ENCODE assay signal across 9 cellular contexts in the genomic region with DNA sequence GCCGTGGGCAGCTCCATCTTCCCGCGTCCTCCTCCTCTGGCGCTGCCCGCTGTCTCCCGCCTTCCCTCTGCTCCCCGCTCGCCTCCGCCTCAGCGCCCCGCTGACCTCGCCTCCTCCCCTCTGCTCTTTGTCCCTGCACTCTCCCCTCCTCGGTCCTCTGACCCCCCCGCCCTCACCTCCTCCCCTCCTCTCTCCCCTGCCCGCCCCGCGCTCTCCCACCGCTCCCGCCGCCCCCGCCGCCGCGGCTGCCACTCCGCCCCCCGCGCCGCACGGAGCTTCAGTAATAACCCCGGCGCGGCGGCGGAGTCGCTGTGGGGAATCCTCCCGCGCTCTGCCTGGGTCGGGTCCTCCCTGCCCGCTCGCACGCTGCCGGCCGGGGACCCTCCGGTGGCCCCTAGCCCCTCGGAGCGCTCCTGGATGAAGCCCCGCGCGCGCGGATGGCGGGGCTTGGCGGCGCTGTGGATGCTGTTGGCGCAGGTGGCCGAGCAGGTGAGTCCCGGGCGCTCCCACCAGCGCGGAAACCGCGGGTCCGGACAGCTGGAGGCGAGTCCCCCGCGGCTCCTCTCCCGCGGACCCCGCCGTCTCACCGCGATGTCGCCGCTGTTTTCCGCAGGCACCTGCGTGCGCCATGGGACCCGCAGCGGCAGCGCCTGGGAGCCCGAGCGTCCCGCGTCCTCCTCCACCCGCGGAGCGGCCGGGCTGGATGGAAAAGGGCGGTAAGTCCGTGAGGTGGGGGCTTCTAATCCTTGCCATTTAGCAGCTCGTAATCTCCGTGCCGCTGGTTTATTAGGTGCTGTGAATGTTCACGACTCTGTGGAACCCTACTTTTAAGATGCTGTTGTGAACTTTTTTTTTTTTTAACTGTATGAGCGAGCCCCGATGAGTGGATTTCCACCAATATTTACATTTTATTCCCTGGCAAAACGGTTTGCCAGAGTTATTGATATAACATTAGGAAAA. TPM values are rescaled to one million over a fixed set of nuclear protein-coding genes. Genes with fewer than 3 reads are reported as not detected.
A peak's percentile ranks its signal among the peaks of the same experiment; 100 is the strongest.
DNase-seq lines count a peak whose midpoint lies in the region; ATAC-seq and TF ChIP-seq lines count a peak whose summit lies in the region.
"Had no signal": no experiment of that assay in that cellular context is flagged by ENCODE, and none has a peak within 500 bp of the region (broad histone marks: within the 10 kb centered on the region; RNA-seq: fewer than 3 reads in every experiment).

A gene with protein sequence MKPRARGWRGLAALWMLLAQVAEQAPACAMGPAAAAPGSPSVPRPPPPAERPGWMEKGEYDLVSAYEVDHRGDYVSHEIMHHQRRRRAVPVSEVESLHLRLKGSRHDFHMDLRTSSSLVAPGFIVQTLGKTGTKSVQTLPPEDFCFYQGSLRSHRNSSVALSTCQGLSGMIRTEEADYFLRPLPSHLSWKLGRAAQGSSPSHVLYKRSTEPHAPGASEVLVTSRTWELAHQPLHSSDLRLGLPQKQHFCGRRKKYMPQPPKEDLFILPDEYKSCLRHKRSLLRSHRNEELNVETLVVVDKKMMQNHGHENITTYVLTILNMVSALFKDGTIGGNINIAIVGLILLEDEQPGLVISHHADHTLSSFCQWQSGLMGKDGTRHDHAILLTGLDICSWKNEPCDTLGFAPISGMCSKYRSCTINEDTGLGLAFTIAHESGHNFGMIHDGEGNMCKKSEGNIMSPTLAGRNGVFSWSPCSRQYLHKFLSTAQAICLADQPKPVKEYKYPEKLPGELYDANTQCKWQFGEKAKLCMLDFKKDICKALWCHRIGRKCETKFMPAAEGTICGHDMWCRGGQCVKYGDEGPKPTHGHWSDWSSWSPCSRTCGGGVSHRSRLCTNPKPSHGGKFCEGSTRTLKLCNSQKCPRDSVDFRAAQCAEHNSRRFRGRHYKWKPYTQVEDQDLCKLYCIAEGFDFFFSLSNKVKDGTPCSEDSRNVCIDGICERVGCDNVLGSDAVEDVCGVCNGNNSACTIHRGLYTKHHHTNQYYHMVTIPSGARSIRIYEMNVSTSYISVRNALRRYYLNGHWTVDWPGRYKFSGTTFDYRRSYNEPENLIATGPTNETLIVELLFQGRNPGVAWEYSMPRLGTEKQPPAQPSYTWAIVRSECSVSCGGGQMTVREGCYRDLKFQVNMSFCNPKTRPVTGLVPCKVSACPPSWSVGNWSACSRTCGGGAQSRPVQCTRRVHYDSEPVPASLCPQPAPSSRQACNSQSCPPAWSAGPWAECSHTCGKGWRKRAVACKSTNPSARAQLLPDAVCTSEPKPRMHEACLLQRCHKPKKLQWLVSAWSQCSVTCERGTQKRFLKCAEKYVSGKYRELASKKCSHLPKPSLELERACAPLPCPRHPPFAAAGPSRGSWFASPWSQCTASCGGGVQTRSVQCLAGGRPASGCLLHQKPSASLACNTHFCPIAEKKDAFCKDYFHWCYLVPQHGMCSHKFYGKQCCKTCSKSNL (plus strand): TSS at position 280 of the 960 bp plus-strand sequence. CDS start 138 bp downstream, at position 418.

- no peak for TF ChIP-seq CTCF in gastrocnemius medialis (IDR thresholded peaks at IDR 0.05 in 4 of 5, conservative IDR thresholded peaks at IDR 0.05 in 1 of 5)
- TF ChIP-seq CTCF in activated CD8-positive, alpha-beta T cell treated with anti-CD3 and anti-CD28 coated beads for 36 hours (IDR thresholded peaks at IDR 0.05), result no peak

- POLR2A ChIA-PET in activated CD8-positive, alpha-beta T cell treated with anti-CD3 and anti-CD28 coated beads for 36 hours (lab: Charles Lee), result no interaction called here

- H3K27ac ChIP-seq in SJSA1, result no peak within 1 kb of the TSS
- no peak within 1 kb of the TSS for H3K27ac ChIP-seq in gastrocnemius medialis

- 0 out of 2 replicates have a peak, but pooled peaks cover 2% of the 10 kb centered on the region for H3K36me3 ChIP-seq in H7 (replicated peaks; ENCODE audit: control insufficient read depth, insufficient read depth, low read length)
- H3K36me3 ChIP-seq in SJSA1, result 0 out of 2 replicates have a peak, but pooled peaks cover 5% of the 10 kb centered on the region
- no peaks in the 10 kb centered on the region for H3K36me3 ChIP-seq in iPS-15b (ENCODE audit: control insufficient read depth, insufficient read depth, low read length)
- H3K36me3 ChIP-seq in gastrocnemius medialis, result no peaks in the 10 kb centered on the region

- H3K9me3 ChIP-seq in SJSA1 (replicated peaks) (0 out of 2 replicates have a peak, but pooled peaks cover 4% of the 10 kb centered on the region), iPS-15b (ENCODE audit: control insufficient read depth, insufficient read depth, low read length) (no peaks in the 10 kb centered on the region), gastrocnemius medialis (no peaks in the 10 kb centered on the region)

- peak within 1 kb of the TSS; percentile 79 for H3K9ac ChIP-seq in iPS-15b (ENCODE audit: low read depth, low read length)

- CTCF ChIA-PET in activated CD8-positive, alpha-beta T cell treated with anti-CD3 and anti-CD28 coated beads for 36 hours (lab: Charles Lee), result interaction anchor here (0.6 to 2.2 kb wide), 6 partner anchors 9 to 325 kb away, joined by 3 to 14 read pairs (median 3); no protein-coding TSS in a partner anchor

- no peak within 1 kb of the TSS for H3K27ac Mint-ChIP-seq in activated CD8-positive, alpha-beta T cell treated with anti-CD3 and anti-CD28 coated beads for 36 hours

- peaks cover 21% of the 10 kb centered on the region for H3K27me3 Mint-ChIP-seq in activated CD8-positive, alpha-beta T cell treated with anti-CD3 and anti-CD28 coated beads for 36 hours

- intact Hi-C loops in gastrocnemius medialis (cut with DNase I; ENCODE audit: low total_unique reads), result loop anchor here (1.0 to 5.0 kb wide), 3 partner anchors 202 to 279 kb away; no protein-coding TSS in a partner anchor
- intact Hi-C loops in activated CD8-positive, alpha-beta T cell treated with anti-CD3 and anti-CD28 coated beads for 36 hours (cut with micrococcal nuclease), result loop anchor here (2.0 kb wide), 1 partner anchor 278 kb away; no protein-coding TSS in a partner anchor

- H3K4me1 Mint-ChIP-seq in activated CD8-positive, alpha-beta T cell treated with anti-CD3 and anti-CD28 coated beads for 36 hours (ENCODE audit: low read depth), result peaks cover 5% of the 10 kb centered on the region

- no peaks in the 10 kb centered on the region for H3K36me3 Mint-ChIP-seq in activated CD8-positive, alpha-beta T cell treated with anti-CD3 and anti-CD28 coated beads for 36 hours (ENCODE audit: low read depth)

- peaks cover 14% of the 10 kb centered on the region for H3K27me3 ChIP-seq in H7 (ENCODE audit: control insufficient read depth, insufficient read depth, low read length)
- peaks cover 29% of the 10 kb centered on the region for H3K27me3 ChIP-seq in SJSA1 (replicated peaks)
- peaks cover 5% of the 10 kb centered on the region for H3K27me3 ChIP-seq in iPS-15b (ENCODE audit: control insufficient read depth, insufficient read depth, low read length)
- peaks cover 20 to 25% (median 24%) of the 10 kb centered on the region in 3 donors for H3K27me3 ChIP-seq in gastrocnemius medialis

- ATAC-seq in gastrocnemius medialis (no peak), GM19324 (IDR thresholded peaks at IDR 0.05; ENCODE audit: low FRiP score, unreplicated experiment) (no peak)
- ATAC-seq in activated CD8-positive, alpha-beta T cell treated with anti-CD3 and anti-CD28 coated beads for 36 hours, result no peak

- H3K9me3 Mint-ChIP-seq in activated CD8-positive, alpha-beta T cell treated with anti-CD3 and anti-CD28 coated beads for 36 hours, result no peaks in the 10 kb centered on the region

- in situ Hi-C loops in gastrocnemius medialis (cut with MboI; ENCODE audit: low sequenced_read_pairs in 4 of 4), result loop anchor here in 3 of 4 donors (5.0 to 10.0 kb wide), 2 partner anchors 257 to 264 kb away; no protein-coding TSS in a partner anchor

- no peak within 1 kb of the TSS for H3K4me3 Mint-ChIP-seq in activated CD8-positive, alpha-beta T cell treated with anti-CD3 and anti-CD28 coated beads for 36 hours

- peaks cover 33% of the 10 kb centered on the region for H3K4me1 ChIP-seq in SJSA1 (replicated peaks)
- H3K4me1 ChIP-seq in iPS-15b (ENCODE audit: control insufficient read depth, insufficient read depth, low read length), result peaks cover 9% of the 10 kb centered on the region
- peaks cover 7 to 22% of the 10 kb centered on the region in 2 donors for H3K4me1 ChIP-seq in gastrocnemius medialis

- DNase-seq in H7 (peak; percentile 89), SJSA1 (ENCODE audit: low read depth in 1 of 2, low spot score in 2 of 2) (no peak), gastrocnemius medialis (no peak), NCI-H187 treated with DMSO at 0.1 percent for 48 hours (lab: John Stamatoyannopoulos, UW) (no peak), NCI-H2171 treated with DMSO at 0.1 percent for 48 hours (lab: John Stamatoyannopoulos, UW) (no peak)
- DNase-seq in activated CD8-positive, alpha-beta T cell treated with anti-CD3 and anti-CD28 coated beads for 36 hours, result no peak

- no peak for TF ChIP-seq POLR2A in gastrocnemius medialis (IDR thresholded peaks at IDR 0.05)

- H3K4me3 ChIP-seq in H7 (ENCODE audit: insufficient read depth, low read depth, low read length) (peak within 1 kb of the TSS; percentile 81), SJSA1 (peak within 1 kb of the TSS; percentile 21), iPS-15b (ENCODE audit: low read depth, low read length) (peak within 1 kb of the TSS; percentile 75), gastrocnemius medialis (peak within 1 kb of the TSS; percentile 42 to 48 (median 44))

RNA-seq across cellular contexts. Expression of the gene that starts here (rescaled TPM):
- 12.3 and 15.1 TPM in 2 replicates for total RNA-seq in H7 (2014; rRNA removed; shearing (Covaris generic))
- total RNA-seq in SJSA1 (2014; rRNA removed; shearing (Covaris generic)), result 5.4 and 7.5 TPM in 2 replicates
- total RNA-seq in gastrocnemius medialis, result not detected
- not detected for total RNA-seq in activated CD8-positive, alpha-beta T cell treated with anti-CD3 and anti-CD28 coated beads for 36 hours
- total RNA-seq: lung microvascular endothelial cell had no signal

Comparison
In these comparisons a context has a peak if more than half of its experiments do, and no peak if none do; other contexts are left out.
1. H3K4me3 ChIP-seq: peak in every context shown above with its lines; median percentile 81 in H7; 75 in iPS-15b; 44 in gastrocnemius medialis; 21 in SJSA1.